In genomic region chr3:193970131-193970772, GRCh38 we compare ENCODE assay signal across 8 cellular contexts.
DNase-seq lines count a peak whose midpoint lies in the region; ATAC-seq and TF ChIP-seq lines count a peak whose summit lies in the region.
"Not testable (repeated sequence)": the region's sequence is repeated elsewhere in the genome, so short reads cannot be mapped to it uniquely, and the experiment has no call there.

No MANE protein-coding gene starts in this region.

- not testable (repeated sequence) for H3K27ac ChIP-seq in GM23248

- not testable (repeated sequence) for H3K27ac Mint-ChIP-seq in WTC11; endothelial cell (ENCODE audit: unreplicated experiment)

- peaks cover 48% of the 10 kb centered on the region for H3K27me3 Mint-ChIP-seq in WTC11 (ENCODE audit: low read depth)
- not testable (repeated sequence) for H3K27me3 Mint-ChIP-seq in endothelial cell (ENCODE audit: unreplicated experiment)

- H3K4me1 ChIP-seq in GM23248 (ENCODE audit: insufficient read depth) = peaks cover 10% of the 10 kb centered on the region

- not testable (repeated sequence) for H3K9me3 Mint-ChIP-seq in WTC11; endothelial cell (ENCODE audit: unreplicated experiment)

- H4K20me1 ChIP-seq in GM23248 (ENCODE audit: insufficient read depth) = not testable (repeated sequence)

- CTCF ChIA-PET in WTC11 (lab: Charles Lee) = interaction anchor here (0.6 to 1.5 kb wide), 9 partner anchors 9 to 197 kb away, joined by 3 to 8 read pairs (median 4); no protein-coding TSS in a partner anchor

- H3K4me1 Mint-ChIP-seq in WTC11 (peaks cover 67% of the 10 kb centered on the region), endothelial cell (ENCODE audit: unreplicated experiment) (peaks cover 30% of the 10 kb centered on the region)

- peak; percentile 80 for ATAC-seq in WTC11

- H3K4me2 ChIP-seq in GM23248 (ENCODE audit: unreplicated experiment) = not testable (repeated sequence)

- H3K79me2 ChIP-seq in GM23248 (ENCODE audit: insufficient read depth) = not testable (repeated sequence)

- WGBS in GM23248 (ENCODE audit: low coverage in 1 of 2, low lambda C conversion rate in 2 of 2, missing lambda C conversion rate in 2 of 2), 2 experiments = 48 to 49% methylated on average over 6 to 7 of the region's 7 CpGs

- not testable (repeated sequence) for H3F3A ChIP-seq in GM23248 (ENCODE audit: insufficient read depth)

- not testable (repeated sequence) for H3K36me3 ChIP-seq in GM23248 (ENCODE audit: low read depth)

- not testable (repeated sequence) for H3K4me3 ChIP-seq in GM23248

- POLR2A ChIA-PET in WTC11 (lab: Charles Lee) = not testable (repeated sequence)

- not testable (repeated sequence) for H3K4me3 Mint-ChIP-seq in WTC11; endothelial cell (ENCODE audit: unreplicated experiment)

- peak; percentile 60 for TF ChIP-seq CTCF in LNCAP (IDR thresholded peaks at IDR 0.05)
- 0 out of 2 replicates have a peak, but pooled peaks have one; percentile 21 for TF ChIP-seq CTCF in WTC11 (IDR thresholded peaks at IDR 0.05)
- peak; percentile 55 for TF ChIP-seq CTCF in endothelial cell (IDR thresholded peaks at IDR 0.05; ENCODE audit: unreplicated experiment)

- H3K9me2 ChIP-seq in GM23248 (ENCODE audit: insufficient read depth) = not testable (repeated sequence)

- H3K9me3 ChIP-seq in GM23248 (ENCODE audit: low read depth) = not testable (repeated sequence)

- not testable (repeated sequence) for H2AFZ ChIP-seq in GM23248

- H3K9ac ChIP-seq in GM23248 = not testable (repeated sequence)

- in situ Hi-C loops in GM23248 (cut with MboI) = not testable (repeated sequence)

- H3K36me3 Mint-ChIP-seq in WTC11; endothelial cell (ENCODE audit: low read depth, unreplicated experiment): not testable (repeated sequence)

- peak; percentile 41 for DNase-seq in COR-L47 (lab: John Stamatoyannopoulos, UW)
- DNase-seq in GM23248 = peak; percentile 68
- DNase-seq in NCI-H82 (lab: John Stamatoyannopoulos, UW) = peak; percentile 86
- DNase-seq in WTC11 (ENCODE audit: low spot score) = peak; percentile 57
- DNase-seq in endothelial cell (ENCODE audit: low spot score) = peak; percentile 72
- DNase-seq in kidney tubule cell (ENCODE audit: low spot score) = peak; percentile 56
- DNase-seq in stimulated activated CD4-positive, alpha-beta T cell treated with anti-CD3 and anti-CD28 coated beads, Interleukin-1b, Interleukin-23, amount 100 ng/mL, for 48 hours = peak; percentile 25

- H3K27me3 ChIP-seq in GM23248 (replicated peaks; ENCODE audit: insufficient read depth) = peaks cover 39% of the 10 kb centered on the region

TF ChIP-seq in WTC11, 78 proteins besides CTCF, POLR2A, EP300 and RAD21:
- peak; percentile 16; the same call in 1 of the 2 replicates for TF ChIP-seq HMGA2 (CRISPR knock-in tag; IDR thresholded peaks at IDR 0.05)

Comparison
In these comparisons a context has a peak if more than half of its experiments do, and no peak if none do; other contexts are left out.
1. DNase-seq: peak in every context shown above with its lines; median percentile 86 in NCI-H82; 72 in endothelial cell; 68 in GM23248; 57 in WTC11; 56 in kidney tubule cell; 41 in COR-L47; 25 in stimulated activated CD4-positive, alpha-beta T cell treated with anti-CD3 and anti-CD28 coated beads, Interleukin-1b, Interleukin-23, amount 100 ng/mL, for 48 hours.